21 cellular contexts compared by ENCODE assay signal in genomic region chr18:28669165-28669564, GRCh38.
DNase-seq lines count a peak whose midpoint lies in the region; ATAC-seq and TF ChIP-seq lines count a peak whose summit lies in the region.
"Had no signal": no experiment of that assay in that cellular context is flagged by ENCODE, and none has a peak within 500 bp of the region (broad histone marks: within the 10 kb centered on the region; RNA-seq: fewer than 3 reads in every experiment).

No MANE protein-coding gene starts in this region.

- H3K4me1 ChIP-seq in SK-N-SH (ENCODE audit: control insufficient read depth in 1 of 2, insufficient read depth in 2 of 2, low read depth in 1 of 2, low read length in 1 of 2) (peaks cover 0 to 3% of the 10 kb centered on the region in 2 experiments; a peak in 2 of 4 replicates), GM23338 (ENCODE audit: insufficient read depth) (no peaks in the 10 kb centered on the region), BE2C (0 out of 2 replicates have a peak, but pooled peaks cover 3% of the 10 kb centered on the region)
- H3K4me1 ChIP-seq: A549, BLaER1, Caco-2 had no signal

- H3K9ac ChIP-seq in SK-N-SH, result no peak overlapping the region
- H3K9ac ChIP-seq: BLaER1, GM23248 had no signal

- no peak overlapping the region for H3K27ac ChIP-seq in SK-N-SH (ENCODE audit: low read depth in 2 of 2, low read length in 1 of 2)
- no peak overlapping the region for H3K27ac ChIP-seq in GM23338 (ENCODE audit: low read depth)
- H3K27ac ChIP-seq: A549, BLaER1, C4-2B, GM23248 had no signal

- H3F3A ChIP-seq in SK-N-SH (replicated peaks; ENCODE audit: insufficient read depth) (no peaks in the 10 kb centered on the region), GM23338 (replicated peaks; ENCODE audit: low read depth) (no peaks in the 10 kb centered on the region)

- H3K4me3 ChIP-seq in SK-N-SH (ENCODE audit: low read depth in 2 of 2, low read length in 1 of 2), result no peak overlapping the region
- no peak overlapping the region for H3K4me3 ChIP-seq in GM23338
- H3K4me3 ChIP-seq in fibroblast of mammary gland (ENCODE audit: control insufficient read depth, low read depth, low read length), result no peak overlapping the region
- H3K4me3 ChIP-seq in BE2C (ENCODE audit: low read depth, low read length), result no peak overlapping the region
- H3K4me3 ChIP-seq: A549, BLaER1, GM23248 had no signal

- H3K36me3 ChIP-seq in SK-N-SH (replicated peaks in 1 of 2; ENCODE audit: control insufficient read depth in 1 of 2, insufficient read depth in 2 of 2, low read length in 1 of 2), result no peaks in the 10 kb centered on the region
- no peaks in the 10 kb centered on the region for H3K36me3 ChIP-seq in GM23338 (ENCODE audit: insufficient read depth)
- no peaks in the 10 kb centered on the region for H3K36me3 ChIP-seq in BE2C
- H3K36me3 ChIP-seq: BLaER1 had no signal

- no peaks in the 10 kb centered on the region for H3K4me1 Mint-ChIP-seq in GM23338
- H3K4me1 Mint-ChIP-seq: CD4-positive, CD25-positive, alpha-beta regulatory T cell; H9 had no signal

- H3K36me3 Mint-ChIP-seq in GM23338 (ENCODE audit: low read depth), result no peaks in the 10 kb centered on the region
- H3K36me3 Mint-ChIP-seq: CD4-positive, CD25-positive, alpha-beta regulatory T cell; CD8-positive, alpha-beta T cell had no signal

- no peak for TF ChIP-seq EP300 in SK-N-SH (IDR thresholded peaks at IDR 0.05; ENCODE audit: borderline replicate concordance in 1 of 2, low read depth in 1 of 2, low read length in 1 of 2)

- H3K4me3 Mint-ChIP-seq in GM23338, result no peak overlapping the region
- H3K4me3 Mint-ChIP-seq: CD4-positive, CD25-positive, alpha-beta regulatory T cell; CD8-positive, alpha-beta T cell; H9 had no signal

- no peak for TF ChIP-seq RAD21 in SK-N-SH (IDR thresholded peaks at IDR 0.05; ENCODE audit: low read length)

- WGBS in SK-N-SH (ENCODE audit: low lambda C conversion rate), result 89% methylated on average over 1 of the region's 1 CpG

- no peak for TF ChIP-seq CTCF in SK-N-SH (IDR thresholded peaks at IDR 0.05)
- no peak for TF ChIP-seq CTCF in GM23338 (conservative IDR thresholded peaks at IDR 0.05; ENCODE audit: low read depth in 2 of 2)
- no peak for TF ChIP-seq CTCF in fibroblast of mammary gland (conservative IDR thresholded peaks at IDR 0.05; ENCODE audit: control insufficient read depth, insufficient read depth, low read depth, low read length)
- no peak for TF ChIP-seq CTCF in BE2C (IDR thresholded peaks at IDR 0.05; ENCODE audit: low read depth, low read length)

- no peaks in the 10 kb centered on the region for H3K27me3 Mint-ChIP-seq in GM23338 (ENCODE audit: insufficient read depth, low read depth, poor library complexity)
- H3K27me3 Mint-ChIP-seq: CD4-positive, CD25-positive, alpha-beta regulatory T cell had no signal

- H2AFZ ChIP-seq in SK-N-SH (ENCODE audit: low read depth) (no peak overlapping the region), GM23338 (0 out of 2 replicates have a peak overlapping the region, but pooled peaks have one; percentile 11)
- H2AFZ ChIP-seq: GM23248 had no signal

- no peaks in the 10 kb centered on the region for H3K27me3 ChIP-seq in SK-N-SH (ENCODE audit: insufficient read depth)
- no peaks in the 10 kb centered on the region for H3K27me3 ChIP-seq in GM23338 (ENCODE audit: insufficient read depth)
- H3K27me3 ChIP-seq in BE2C, result no peaks in the 10 kb centered on the region
- H3K27me3 ChIP-seq: BLaER1 had no signal

- CTCF ChIA-PET in SK-N-SH (lab: Yijun Ruan, JAX), result interaction anchor here (1.0 kb wide), 1 partner anchor 13 kb away, joined by 3 read pairs; no protein-coding TSS in a partner anchor

- H3K9me3 ChIP-seq in SK-N-SH (no peaks in the 10 kb centered on the region), BE2C (no peaks in the 10 kb centered on the region)
- H3K9me3 ChIP-seq: A549, BLaER1, Caco-2 had no signal

- no peaks in the 10 kb centered on the region for H4K20me1 ChIP-seq in SK-N-SH (ENCODE audit: insufficient read depth)
- H4K20me1 ChIP-seq in GM23338 (replicated peaks; ENCODE audit: insufficient read depth), result no peaks in the 10 kb centered on the region
- H4K20me1 ChIP-seq: BLaER1 had no signal

- POLR2A ChIA-PET in SK-N-SH (lab: Yijun Ruan, JAX), result no interaction called here

- H3K9me2 ChIP-seq in SK-N-SH (no peaks in the 10 kb centered on the region), GM23338 (ENCODE audit: insufficient read depth) (peaks cover 8% of the 10 kb centered on the region; the same call in 1 of the 2 replicates)

- H3K27ac Mint-ChIP-seq in GM23338, result no peak overlapping the region
- H3K27ac Mint-ChIP-seq: CD4-positive, CD25-positive, alpha-beta regulatory T cell; CD8-positive, alpha-beta T cell; H9 had no signal

- H3K4me2 ChIP-seq in SK-N-SH (no peak overlapping the region), GM23338 (no peak overlapping the region)
- H3K4me2 ChIP-seq: A549, BLaER1 had no signal

- no peak for ATAC-seq in SK-N-SH treated with all-trans-retinoic acid at 6 μM for 48 hours
- no peak for ATAC-seq in GM23338
- ATAC-seq in GM18870 (IDR thresholded peaks at IDR 0.05; ENCODE audit: unreplicated experiment), result no peak
- ATAC-seq: A549; CD8-positive, alpha-beta T cell; HCT116 had no signal

- DNase-seq in SK-N-SH (no peak), GM23338 (ENCODE audit: low spot score) (no peak), fibroblast of mammary gland (ENCODE audit: low read depth) (peak; percentile 21), NOMO-1 treated with DMSO at 0.1 percent for 48 hours (lab: John Stamatoyannopoulos, UW; ENCODE audit: unreplicated experiment) (no peak), BE2C (no peak)
- DNase-seq: 8988T; ACHN; Caco-2; CD4-positive, CD25-positive, alpha-beta regulatory T cell; CD8-positive, alpha-beta T cell; DMS 273 treated with DMSO at 0.1 percent for 48 hours; DMS79; GF-D8; GM23248; H9 had no signal

- H3K79me2 ChIP-seq in SK-N-SH (ENCODE audit: insufficient read depth) (no peaks in the 10 kb centered on the region; the same call in 1 of the 2 replicates), GM23338 (replicated peaks; ENCODE audit: insufficient read depth) (no peaks in the 10 kb centered on the region)

- no peaks in the 10 kb centered on the region; the same call in 2 of the 3 replicates for H3K9me3 Mint-ChIP-seq in GM23338
- H3K9me3 Mint-ChIP-seq: H9 had no signal

TF ChIP-seq in SK-N-SH, 30 proteins besides CTCF, POLR2A, EP300 and RAD21:
- TF ChIP-seq TCF12 (IDR thresholded peaks at IDR 0.05) (peak; percentile 24; the same call in 1 of the 2 replicates), GABPA (IDR thresholded peaks at IDR 0.05; ENCODE audit: low read depth) (no peak)
TF ChIP-seq in SK-N-SH: peak in this region for 1.

TF ChIP-seq in SK-N-SH treated with all-trans-retinoic acid at 6 μM for 48 hours, 23 proteins besides CTCF, POLR2A, EP300 and RAD21:
- no peak for TF ChIP-seq ZFP30 (CRISPR knock-in tag; IDR thresholded peaks at IDR 0.05)
- TF ChIP-seq ZC3H10 (CRISPR knock-in tag; IDR thresholded peaks at IDR 0.05), result no peak
- no peak for TF ChIP-seq TCF4 (CRISPR knock-in tag; IDR thresholded peaks at IDR 0.05; ENCODE audit: borderline replicate concordance)
- no peak for TF ChIP-seq CSRNP3 (CRISPR knock-in tag; IDR thresholded peaks at IDR 0.05)
- TF ChIP-seq RARB (CRISPR knock-in tag; IDR thresholded peaks at IDR 0.05), result no peak
- TF ChIP-seq BACH2 (CRISPR knock-in tag; IDR thresholded peaks at IDR 0.05; ENCODE audit: borderline replicate concordance), result no peak
- TF ChIP-seq OSR1 (CRISPR knock-in tag; IDR thresholded peaks at IDR 0.05), result no peak
TF ChIP-seq in SK-N-SH treated with all-trans-retinoic acid at 6 μM for 48 hours: peak in this region for 0.

TF ChIP-seq in GM23338, 12 proteins besides CTCF, POLR2A, EP300 and RAD21 (continues in another document):
- no peak for TF ChIP-seq JUNB (IDR thresholded peaks at IDR 0.05; ENCODE audit: unreplicated experiment)
- TF ChIP-seq CREB1 (CRISPR knock-in tag; IDR thresholded peaks at IDR 0.05; ENCODE audit: low read depth), result no peak
- no peak for TF ChIP-seq ZNF331 (CRISPR knock-in tag; IDR thresholded peaks at IDR 0.05; ENCODE audit: low read depth)
- no peak for TF ChIP-seq EZH2 (IDR thresholded peaks at IDR 0.05; ENCODE audit: low read depth, unreplicated experiment)
- TF ChIP-seq, protein P1, sequence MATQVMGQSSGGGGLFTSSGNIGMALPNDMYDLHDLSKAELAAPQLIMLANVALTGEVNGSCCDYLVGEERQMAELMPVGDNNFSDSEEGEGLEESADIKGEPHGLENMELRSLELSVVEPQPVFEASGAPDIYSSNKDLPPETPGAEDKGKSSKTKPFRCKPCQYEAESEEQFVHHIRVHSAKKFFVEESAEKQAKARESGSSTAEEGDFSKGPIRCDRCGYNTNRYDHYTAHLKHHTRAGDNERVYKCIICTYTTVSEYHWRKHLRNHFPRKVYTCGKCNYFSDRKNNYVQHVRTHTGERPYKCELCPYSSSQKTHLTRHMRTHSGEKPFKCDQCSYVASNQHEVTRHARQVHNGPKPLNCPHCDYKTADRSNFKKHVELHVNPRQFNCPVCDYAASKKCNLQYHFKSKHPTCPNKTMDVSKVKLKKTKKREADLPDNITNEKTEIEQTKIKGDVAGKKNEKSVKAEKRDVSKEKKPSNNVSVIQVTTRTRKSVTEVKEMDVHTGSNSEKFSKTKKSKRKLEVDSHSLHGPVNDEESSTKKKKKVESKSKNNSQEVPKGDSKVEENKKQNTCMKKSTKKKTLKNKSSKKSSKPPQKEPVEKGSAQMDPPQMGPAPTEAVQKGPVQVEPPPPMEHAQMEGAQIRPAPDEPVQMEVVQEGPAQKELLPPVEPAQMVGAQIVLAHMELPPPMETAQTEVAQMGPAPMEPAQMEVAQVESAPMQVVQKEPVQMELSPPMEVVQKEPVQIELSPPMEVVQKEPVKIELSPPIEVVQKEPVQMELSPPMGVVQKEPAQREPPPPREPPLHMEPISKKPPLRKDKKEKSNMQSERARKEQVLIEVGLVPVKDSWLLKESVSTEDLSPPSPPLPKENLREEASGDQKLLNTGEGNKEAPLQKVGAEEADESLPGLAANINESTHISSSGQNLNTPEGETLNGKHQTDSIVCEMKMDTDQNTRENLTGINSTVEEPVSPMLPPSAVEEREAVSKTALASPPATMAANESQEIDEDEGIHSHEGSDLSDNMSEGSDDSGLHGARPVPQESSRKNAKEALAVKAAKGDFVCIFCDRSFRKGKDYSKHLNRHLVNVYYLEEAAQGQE (IDR thresholded peaks at IDR 0.05; ENCODE audit: unreplicated experiment), result no peak
- TF ChIP-seq STAT1 (IDR thresholded peaks at IDR 0.05; ENCODE audit: unreplicated experiment), result no peak
